In genomic region chr7:22911889-22912288, GRCh38 we compare ENCODE assay signal across 30 cellular contexts.
DNase-seq lines count a peak whose midpoint lies in the region; ATAC-seq and TF ChIP-seq lines count a peak whose summit lies in the region.
"Had no signal": no experiment of that assay in that cellular context is flagged by ENCODE, and none has a peak within 500 bp of the region (broad histone marks: within the 10 kb centered on the region; RNA-seq: fewer than 3 reads in every experiment).

No MANE protein-coding gene starts in this region.

- DNase-seq in left ventricle myocardium inferior (no peak), left ventricle myocardium superior (no peak), choroid plexus epithelial cell (ENCODE audit: low read depth) (peak; percentile 5), mesenchymal stem cell (peak; percentile 16), NCI-H226 (no peak)
- DNase-seq: CD4-positive, alpha-beta T cell; DMS53; EL; GDM1; GOT3; HFFc6; Kasumi-1; MV-4-11; NCI-H1105; NCI-H1436 treated with DMSO at 0.1 percent for 48 hours; NCI-H187 treated with DMSO at 0.1 percent for 48 hours; NCI-H2107; NCI-H2227 treated with DMSO at 0.1 percent for 48 hours; NCI-H510A; NCI-H69; Right ventricle myocardium superior; RPMI8226 had no signal

- no peak overlapping the region for H2BK15ac ChIP-seq in mesenchymal stem cell (ENCODE audit: low read depth, poor library complexity, severe bottlenecking)

- H3K9me3 ChIP-seq in left ventricle myocardium inferior (replicated peaks) (no peaks in the 10 kb centered on the region), mesenchymal stem cell (ENCODE audit: control insufficient read depth, low read length) (peaks cover 3% of the 10 kb centered on the region)
- H3K9me3 ChIP-seq: HAP-1, SJSA1 had no signal

- no peak overlapping the region for H4K8ac ChIP-seq in mesenchymal stem cell (ENCODE audit: low read length)

- intact Hi-C loops in left ventricle myocardium inferior (cut with micrococcal nuclease) (no loop called here), left ventricle myocardium superior (cut with micrococcal nuclease) (no loop called here)

- no peak for ATAC-seq in left ventricle myocardium superior
- no peak for ATAC-seq in HG02981 (IDR thresholded peaks at IDR 0.05; ENCODE audit: unreplicated experiment)
- no peak for ATAC-seq in HG03025 (IDR thresholded peaks at IDR 0.05; ENCODE audit: low FRiP score, unreplicated experiment)
- ATAC-seq: K562 had no signal

- H2AK5ac ChIP-seq in mesenchymal stem cell (ENCODE audit: low read length, severe bottlenecking), result no peak overlapping the region

- H3K79me1 ChIP-seq in mesenchymal stem cell (replicated peaks; ENCODE audit: low read length, poor library complexity, severe bottlenecking), result no peaks in the 10 kb centered on the region

- no peak overlapping the region for H3K18ac ChIP-seq in mesenchymal stem cell (ENCODE audit: low read depth in 1 of 2, low read length in 2 of 2)

- H2AFZ ChIP-seq in mesenchymal stem cell (ENCODE audit: low read depth, low read length), result no peak overlapping the region

- H3K9ac ChIP-seq in mesenchymal stem cell (ENCODE audit: low read length), result no peak overlapping the region
- H3K9ac ChIP-seq: BLaER1 treated with 17β-estradiol and CSF1 and Interleukin-3, amounts not matched to agents 10 nM and 100 nM had no signal

- H3K4me3 ChIP-seq in left ventricle myocardium inferior, result no peak overlapping the region
- H3K4me3 ChIP-seq in choroid plexus epithelial cell (ENCODE audit: low read depth, low read length), result no peak overlapping the region
- no peak overlapping the region for H3K4me3 ChIP-seq in mesenchymal stem cell (ENCODE audit: insufficient read depth in 1 of 2, low read depth in 1 of 2, low read length in 2 of 2)
- H3K4me3 ChIP-seq: BLaER1 treated with 17β-estradiol and CSF1 and Interleukin-3, amounts not matched to agents 10 nM and 100 nM; HAP-1; K562; SJSA1 had no signal

- no peak overlapping the region for H2BK120ac ChIP-seq in mesenchymal stem cell (ENCODE audit: low read depth, low read length)

- no peaks in the 10 kb centered on the region for H3K36me3 ChIP-seq in left ventricle myocardium inferior
- H3K36me3 ChIP-seq in mesenchymal stem cell (ENCODE audit: control insufficient read depth in 1 of 2, insufficient read depth in 2 of 2, low read depth in 1 of 2, low read length in 2 of 2), result peaks cover 0 to 24% of the 10 kb centered on the region in 2 experiments
- H3K36me3 ChIP-seq: HAP-1, SJSA1 had no signal

- H3K27ac ChIP-seq in left ventricle myocardium inferior (replicated peaks) (peak overlapping the region; percentile 45), mesenchymal stem cell (ENCODE audit: low read length, poor library complexity, severe bottlenecking) (no peak overlapping the region)
- H3K27ac ChIP-seq: 22Rv1; BLaER1 treated with 17β-estradiol and CSF1 and Interleukin-3, amounts not matched to agents 10 nM and 100 nM; HL-60; SJSA1 had no signal

- H4K91ac ChIP-seq in mesenchymal stem cell (ENCODE audit: low read length), result no peak overlapping the region

- H2BK12ac ChIP-seq in mesenchymal stem cell (ENCODE audit: low read length in 2 of 2), result no peak overlapping the region

- no peak overlapping the region for H3K4ac ChIP-seq in mesenchymal stem cell (ENCODE audit: low read depth in 1 of 2, low read length in 2 of 2)

- H3K27me3 ChIP-seq in left ventricle myocardium inferior (ENCODE audit: low read depth) (no peaks in the 10 kb centered on the region), mesenchymal stem cell (ENCODE audit: control insufficient read depth in 1 of 2, insufficient read depth in 1 of 2, low read length in 2 of 2) (no peaks in the 10 kb centered on the region)
- H3K27me3 ChIP-seq: BLaER1 treated with 17β-estradiol and CSF1 and Interleukin-3, amounts not matched to agents 10 nM and 100 nM; SJSA1 had no signal

- H3K4me1 ChIP-seq in left ventricle myocardium inferior (peaks cover 43% of the 10 kb centered on the region), mesenchymal stem cell (ENCODE audit: control insufficient read depth, insufficient read depth, low read depth, low read length) (no peaks in the 10 kb centered on the region)
- H3K4me1 ChIP-seq: BLaER1 treated with 17β-estradiol and CSF1 and Interleukin-3, amounts not matched to agents 10 nM and 100 nM; HAP-1; SJSA1 had no signal

- TF ChIP-seq CTCF in left ventricle myocardium inferior (IDR thresholded peaks at IDR 0.05; ENCODE audit: borderline replicate concordance) (no peak), choroid plexus epithelial cell (conservative IDR thresholded peaks at IDR 0.05; ENCODE audit: low read depth, low read length) (no peak)

- no peak overlapping the region for H3K23ac ChIP-seq in mesenchymal stem cell (ENCODE audit: low read length in 2 of 2)

- no peak overlapping the region for H2BK5ac ChIP-seq in mesenchymal stem cell (ENCODE audit: low read depth, low read length, poor library complexity, severe bottlenecking)

- H3K4me2 ChIP-seq in mesenchymal stem cell (ENCODE audit: low read length, poor library complexity, severe bottlenecking), result no peak overlapping the region
- H3K4me2 ChIP-seq: BLaER1 treated with 17β-estradiol and CSF1 and Interleukin-3, amounts not matched to agents 10 nM and 100 nM had no signal

- H3K14ac ChIP-seq in mesenchymal stem cell (ENCODE audit: low read length in 2 of 2), result no peak overlapping the region

Comparison
In these comparisons a context has a peak if more than half of its experiments do, and no peak if none do; other contexts are left out.
1. DNase-seq: peak in choroid plexus epithelial cell (single experiment) and mesenchymal stem cell (single experiment); none in left ventricle myocardium inferior (single experiment), left ventricle myocardium superior (single experiment) and NCI-H226 (single experiment).